In genomic region chr16:57807968-57808528, GRCh38 we compare ENCODE assay signal across 8 cellular contexts. TPM values are rescaled to one million over a fixed set of nuclear protein-coding genes. Genes with fewer than 3 reads are reported as not detected.
DNase-seq lines count a peak whose midpoint lies in the region; ATAC-seq and TF ChIP-seq lines count a peak whose summit lies in the region.

No MANE protein-coding gene starts in this region.

- no peaks in the 10 kb centered on the region for H3K27me3 ChIP-seq in smooth muscle cell (ENCODE audit: low read depth)

- H3K9ac ChIP-seq in smooth muscle cell (ENCODE audit: low read depth) = no peak overlapping the region

- DNase-seq in D341Med (ENCODE audit: low spot score) (peak; percentile 77), T-helper 1 cell (peak; percentile 27 to 74 (median 44)), astrocyte of the cerebellum (ENCODE audit: low read depth) (peak; percentile 87), hypothalamus (lab: John Stamatoyannopoulos, UW) (peak in 38 of 51 donors; percentile 14 to 77 (median 47)), smooth muscle cell (lab: John Stamatoyannopoulos, UW; ENCODE audit: unreplicated experiment) (no peak), SHP77 treated with DMSO at 0.1 percent for 48 hours (lab: John Stamatoyannopoulos, UW) (no peak)

- H2AFZ ChIP-seq in smooth muscle cell (ENCODE audit: low read depth) = no peak overlapping the region

- peak overlapping the region in 3 of 4 donors; percentile 28 to 82 (median 64) for H3K4me3 Mint-ChIP-seq in IgD-negative memory B cell

- peaks cover 33% of the 10 kb centered on the region for H3K27me3 Mint-ChIP-seq in IgD-negative memory B cell

- no peaks in the 10 kb centered on the region for H3K36me3 ChIP-seq in smooth muscle cell (ENCODE audit: low read depth)

- H4K20me1 ChIP-seq in smooth muscle cell (ENCODE audit: low read depth) = no peaks in the 10 kb centered on the region

- H3K27ac ChIP-seq in smooth muscle cell (ENCODE audit: low read depth) = peak overlapping the region; percentile 28

- in situ Hi-C loops in astrocyte of the cerebellum (cut with HindIII; ENCODE audit: low sequenced_read_pairs) = no loop called here

- peaks cover 15% of the 10 kb centered on the region for H3K4me1 ChIP-seq in smooth muscle cell (ENCODE audit: low read depth)

- H3K36me3 Mint-ChIP-seq in IgD-negative memory B cell = no peaks in the 10 kb centered on the region

- no peaks in the 10 kb centered on the region for H3K79me2 ChIP-seq in smooth muscle cell (ENCODE audit: low read depth)

- ATAC-seq in HG02970 (IDR thresholded peaks at IDR 0.05; ENCODE audit: low FRiP score, unreplicated experiment) = no peak

- no peaks in the 10 kb centered on the region for H3K9me3 Mint-ChIP-seq in IgD-negative memory B cell

- peaks cover 18% of the 10 kb centered on the region for H3F3A ChIP-seq in smooth muscle cell (ENCODE audit: low read depth)

- H3K4me1 Mint-ChIP-seq in IgD-negative memory B cell = peaks cover 7 to 13% (median 12%) of the 10 kb centered on the region in 3 donors

- no peak overlapping the region for H3K4me3 ChIP-seq in astrocyte of the cerebellum (ENCODE audit: low read depth, low read length)
- peak overlapping the region; percentile 29 for H3K4me3 ChIP-seq in smooth muscle cell

- H3K9me3 ChIP-seq in smooth muscle cell (replicated peaks; ENCODE audit: low read depth) = no peaks in the 10 kb centered on the region

- H3K4me2 ChIP-seq in smooth muscle cell = peak overlapping the region; percentile 82

- no peak for TF ChIP-seq CTCF in astrocyte of the cerebellum (IDR thresholded peaks at IDR 0.05; ENCODE audit: low read depth, low read length, missing control alignments)
- no peak for TF ChIP-seq CTCF in smooth muscle cell (IDR thresholded peaks at IDR 0.05; ENCODE audit: borderline replicate concordance, insufficient read depth, poor library complexity, severe bottlenecking)

- WGBS in smooth muscle cell (ENCODE audit: low lambda C conversion rate) = 6% methylated on average over 16 of the region's 16 CpGs

- H3K27ac Mint-ChIP-seq in IgD-negative memory B cell = peak overlapping the region in 1 of 3 donors; percentile 56

RNA-seq across cellular contexts. Expression of gene KIFC3, which starts 5.8 kb away (rescaled TPM):
- polyA plus RNA-seq in IgD-negative memory B cell = not detected
- total RNA-seq in smooth muscle cell = 28.0 and 30.6 TPM in 2 replicates
- 50.2 and 51.6 TPM in 2 replicates for polyA plus RNA-seq in smooth muscle cell

Comparison
In these comparisons a context has a peak if more than half of its experiments do, and no peak if none do; other contexts are left out.
1. DNase-seq: peak in D341Med (single experiment), T-helper 1 cell (5 of 5), astrocyte of the cerebellum (single experiment) and hypothalamus (38 of 51); none in smooth muscle cell (single experiment) and SHP77 treated with DMSO at 0.1 percent for 48 hours (single experiment).
2. RNA of gene KIFC3, which starts 5.8 kb away (polyA plus RNA-seq): 50.2 to 51.6 TPM in smooth muscle cell; not detected in IgD-negative memory B cell (single experiment); every median in the first group is over 10 times any median in the second.